ENCODE assay signal across 1 cellular context in genomic region chrX:72273718-72274117, GRCh38.
TF ChIP-seq lines count a peak whose summit lies in the region.

No MANE protein-coding gene starts in this region.

TF ChIP-seq in IMR-90, 13 proteins besides CTCF, POLR2A, EP300 and RAD21:
- TF ChIP-seq CEBPB (IDR thresholded peaks at IDR 0.05; ENCODE audit: low read depth, low read length) (no peak), MAZ (IDR thresholded peaks at IDR 0.05; ENCODE audit: borderline replicate concordance, low read depth, low read length) (no peak), FOS (IDR thresholded peaks at IDR 0.05; ENCODE audit: low read depth, low read length) (no peak), CHD1 (IDR thresholded peaks at IDR 0.05; ENCODE audit: low read depth, low read length) (no peak), SMC3 (IDR thresholded peaks at IDR 0.05; ENCODE audit: low read depth, low read length) (no peak), MXI1 (IDR thresholded peaks at IDR 0.05; ENCODE audit: borderline replicate concordance, low read depth, low read length) (no peak), ELK1 (IDR thresholded peaks at IDR 0.05; ENCODE audit: borderline replicate concordance, low read depth, low read length) (no peak), NFE2L2 (IDR thresholded peaks at IDR 0.05; ENCODE audit: low read depth, low read length) (no peak), USF2 (IDR thresholded peaks at IDR 0.05; ENCODE audit: low read depth, low read length) (no peak), BHLHE40 (IDR thresholded peaks at IDR 0.05; ENCODE audit: low read depth, low read length) (no peak), RFX5 (IDR thresholded peaks at IDR 0.05; ENCODE audit: low read depth, low read length) (no peak), MAFK (IDR thresholded peaks at IDR 0.05; ENCODE audit: low read depth, low read length) (no peak), RCOR1 (IDR thresholded peaks at IDR 0.05; ENCODE audit: insufficient replicate concordance, low read length) (no peak)
